34 cellular contexts compared by ENCODE assay signal in genomic region chr16:48311242-48311641, GRCh38.
"Had no signal": no experiment of that assay in that cellular context is flagged by ENCODE, and none has a peak within 500 bp of the region (broad histone marks: within the 10 kb centered on the region; RNA-seq: fewer than 3 reads in every experiment).

No MANE protein-coding gene starts in this region.

- H3K4me3 ChIP-seq: adrenal gland, body of pancreas, esophagus squamous epithelium, gastroesophageal sphincter, heart right ventricle had no signal

- H3K27ac Mint-ChIP-seq: activated CD4-positive, alpha-beta memory T cell treated with anti-CD3 and anti-CD28 coated beads for 36 hours; activated CD4-positive, alpha-beta T cell treated with anti-CD3 and anti-CD28 coated beads for 36 hours; activated CD4-positive, alpha-beta T cell treated with anti-CD3 and anti-CD28 coated beads, Interleukin-2, amount 10 ng/mL, durations not matched to agents 24 days and 14 days; activated CD8-positive, alpha-beta memory T cell treated with anti-CD3 and anti-CD28 coated beads, Interleukin-2, amount 10 ng/mL, durations not matched to agents 7 days and 5 days; activated CD8-positive, alpha-beta T cell treated with anti-CD3 and anti-CD28 coated beads, Interleukin-2, amount 10 ng/mL, durations not matched to agents 7 days and 5 days; activated naive CD4-positive, alpha-beta T cell treated with anti-CD3 and anti-CD28 coated beads for 36 hours; activated naive CD4-positive, alpha-beta T cell treated with anti-CD3 and anti-CD28 coated beads, Interleukin-2, amount 50 U/mL, for 24 hours; activated naive CD8-positive, alpha-beta T cell treated with anti-CD3 and anti-CD28 coated beads for 36 hours; activated naive CD8-positive, alpha-beta T cell treated with anti-CD3 and anti-CD28 coated beads, Interleukin-2, amount 50 U/mL, for 24 hours; activated T-helper 1 cell treated with anti-CD3 and anti-CD28 coated beads, Interleukin-12 subunit alpha, Interleukin-12 subunit beta, Interleukin-2, Interleukin-4 antibody, amounts not matched to agents 30 ng/mL and 10 ng/mL and 1 ng/mL, durations not matched to agents 14 hours and 24 hours and 36 hours; activated T-helper 2 cell treated with anti-CD3 and anti-CD28 coated beads, Interferon-gamma antibody, Interleukin-2, Interleukin-4, amounts not matched to agents 10 μg/mL and 5 μg/mL and 100 μg/mL, durations not matched to agents 14 hours and 24 hours and 36 hours had no signal

- H3K4me1 Mint-ChIP-seq: activated naive CD8-positive, alpha-beta T cell treated with anti-CD3 and anti-CD28 coated beads, Interleukin-2, amount 50 U/mL, for 24 hours had no signal

- H3K27me3 ChIP-seq: adrenal gland, body of pancreas, esophagus squamous epithelium, gastroesophageal sphincter, heart right ventricle had no signal

- H3K27ac ChIP-seq: adrenal gland, body of pancreas, epithelial cell of prostate, esophagus squamous epithelium, gastroesophageal sphincter, heart right ventricle had no signal

- DNase-seq: activated CD4-positive, alpha-beta memory T cell treated with anti-CD3 and anti-CD28 coated beads for 36 hours; activated CD4-positive, alpha-beta T cell treated with anti-CD3 and anti-CD28 coated beads for 36 hours; activated CD4-positive, alpha-beta T cell treated with anti-CD3 and anti-CD28 coated beads, Interleukin-2, amount 10 ng/mL, durations not matched to agents 24 days and 14 days; activated CD4-positive, CD25-positive, alpha-beta regulatory T cell; activated CD4-positive, CD25-positive, alpha-beta regulatory T cell treated with anti-CD3 and anti-CD28 coated beads, Interleukin-2, amount 50 U/mL, for 72 hours; activated CD8-positive, alpha-beta memory T cell treated with anti-CD3 and anti-CD28 coated beads, Interleukin-2, amount 10 ng/mL, durations not matched to agents 7 days and 5 days; activated CD8-positive, alpha-beta memory T cell treated with anti-CD3 and anti-CD28 coated beads, Interleukin-2, amount 50 U/mL, for 4 hours; activated CD8-positive, alpha-beta T cell treated with anti-CD3 and anti-CD28 coated beads, Interleukin-2, amount 10 ng/mL, durations not matched to agents 7 days and 5 days; activated effector memory CD4-positive, alpha-beta T cell treated with anti-CD3 and anti-CD28 coated beads, Interleukin-2, amount 50 U/mL, for 16 hours; activated naive CD4-positive, alpha-beta T cell treated with anti-CD3 and anti-CD28 coated beads for 36 hours; activated naive CD8-positive, alpha-beta T cell treated with anti-CD3 and anti-CD28 coated beads for 36 hours; activated naive CD8-positive, alpha-beta T cell treated with anti-CD3 and anti-CD28 coated beads, Interleukin-2, amount 50 U/mL, for 24 hours; activated T-cell treated with anti-CD3 and anti-CD28 coated beads, Interleukin-2, amount 50 U/mL, for 1 hour; activated T-cell treated with anti-CD3 and anti-CD28 coated beads, Interleukin-2, amount 50 U/mL, for 48 hours; adrenal gland; amygdala; aorta; body of pancreas; caudate nucleus; cortex of kidney; dermis blood vessel endothelial cell; effector CD8-positive, alpha-beta T cell; esophagus squamous epithelium; foreskin melanocyte; heart right ventricle; T-helper 2 cell had no signal

- H3K4me3 Mint-ChIP-seq: activated CD4-positive, alpha-beta memory T cell treated with anti-CD3 and anti-CD28 coated beads for 36 hours; activated CD4-positive, alpha-beta T cell treated with anti-CD3 and anti-CD28 coated beads for 36 hours; activated CD4-positive, alpha-beta T cell treated with anti-CD3 and anti-CD28 coated beads, Interleukin-2, amount 10 ng/mL, durations not matched to agents 24 days and 14 days; activated CD8-positive, alpha-beta memory T cell treated with anti-CD3 and anti-CD28 coated beads, Interleukin-2, amount 10 ng/mL, durations not matched to agents 7 days and 5 days; activated CD8-positive, alpha-beta T cell treated with anti-CD3 and anti-CD28 coated beads, Interleukin-2, amount 10 ng/mL, durations not matched to agents 7 days and 5 days; activated naive CD4-positive, alpha-beta T cell treated with anti-CD3 and anti-CD28 coated beads for 36 hours; activated naive CD4-positive, alpha-beta T cell treated with anti-CD3 and anti-CD28 coated beads, Interleukin-2, amount 50 U/mL, for 24 hours; activated naive CD8-positive, alpha-beta T cell treated with anti-CD3 and anti-CD28 coated beads for 36 hours; activated naive CD8-positive, alpha-beta T cell treated with anti-CD3 and anti-CD28 coated beads, Interleukin-2, amount 50 U/mL, for 24 hours; activated T-helper 1 cell treated with anti-CD3 and anti-CD28 coated beads, Interleukin-12 subunit alpha, Interleukin-12 subunit beta, Interleukin-2, Interleukin-4 antibody, amounts not matched to agents 30 ng/mL and 10 ng/mL and 1 ng/mL, durations not matched to agents 14 hours and 24 hours and 36 hours had no signal

- H3K4me1 ChIP-seq: adrenal gland, esophagus squamous epithelium had no signal

- FAIRE-seq: colon, endometrium, endothelial cell of umbilical vein had no signal

- H3K36me3 ChIP-seq: adrenal gland had no signal

- ATAC-seq: activated CD4-positive, alpha-beta T cell treated with anti-CD3 and anti-CD28 coated beads for 36 hours; activated CD8-positive, alpha-beta memory T cell treated with anti-CD3 and anti-CD28 coated beads, Interleukin-2, amount 10 ng/mL, durations not matched to agents 7 days and 5 days; activated CD8-positive, alpha-beta T cell treated with anti-CD3 and anti-CD28 coated beads, Interleukin-2, amount 10 ng/mL, durations not matched to agents 7 days and 5 days; activated naive CD8-positive, alpha-beta T cell treated with anti-CD3 and anti-CD28 coated beads, Interleukin-2, amount 50 U/mL, for 24 hours; body of pancreas; gastroesophageal sphincter; heart right ventricle had no signal

- H3K27me3 Mint-ChIP-seq: activated CD4-positive, alpha-beta memory T cell treated with anti-CD3 and anti-CD28 coated beads for 36 hours; activated CD4-positive, alpha-beta T cell treated with anti-CD3 and anti-CD28 coated beads for 36 hours; activated CD4-positive, alpha-beta T cell treated with anti-CD3 and anti-CD28 coated beads, Interleukin-2, amount 10 ng/mL, durations not matched to agents 24 days and 14 days; activated CD8-positive, alpha-beta memory T cell treated with anti-CD3 and anti-CD28 coated beads, Interleukin-2, amount 10 ng/mL, durations not matched to agents 7 days and 5 days; activated naive CD4-positive, alpha-beta T cell treated with anti-CD3 and anti-CD28 coated beads, Interleukin-2, amount 50 U/mL, for 24 hours; activated naive CD8-positive, alpha-beta T cell treated with anti-CD3 and anti-CD28 coated beads for 36 hours; activated naive CD8-positive, alpha-beta T cell treated with anti-CD3 and anti-CD28 coated beads, Interleukin-2, amount 50 U/mL, for 24 hours had no signal
